ENCODE assay signal across 8 cellular contexts in genomic region chr16:72203401-72203800, GRCh38. TPM values are rescaled to one million over a fixed set of nuclear protein-coding genes. Genes with fewer than 3 reads are reported as not detected.
A peak's percentile ranks its signal among the peaks of the same experiment; 100 is the strongest.
DNase-seq lines count a peak whose midpoint lies in the region; ATAC-seq, FAIRE-seq and TF ChIP-seq lines count a peak whose summit lies in the region.

No MANE protein-coding gene starts in this region.

- no peaks in the 10 kb centered on the region for H3K36me3 Mint-ChIP-seq in stimulated activated memory B cell treated with anti-CD40 and anti-IgM and Interleukin-4, amounts not matched to agents 10 μg/mL and 1 μg/mL and 100 μg/mL, for 72 hours
- no peaks in the 10 kb centered on the region for H3K36me3 Mint-ChIP-seq in activated T-helper 1 cell treated with anti-CD3 and anti-CD28 coated beads, Interleukin-12 subunit alpha, Interleukin-12 subunit beta, Interleukin-2, Interleukin-4 antibody, amounts not matched to agents 30 ng/mL and 10 ng/mL and 1 ng/mL, durations not matched to agents 14 hours and 24 hours and 36 hours (ENCODE audit: low read depth)

- in situ Hi-C loops in HepG2 (cut with HindIII; ENCODE audit: extremely low pct_ligation_motif_present, low pct_unique_long_range_greater_than_20kb), result no loop called here

- H3K4me3 Mint-ChIP-seq in stimulated activated memory B cell treated with anti-CD40 and anti-IgM and Interleukin-4, amounts not matched to agents 10 μg/mL and 1 μg/mL and 100 μg/mL, for 72 hours, result peak overlapping the region; percentile 53
- no peak overlapping the region for H3K4me3 Mint-ChIP-seq in activated T-helper 1 cell treated with anti-CD3 and anti-CD28 coated beads, Interleukin-12 subunit alpha, Interleukin-12 subunit beta, Interleukin-2, Interleukin-4 antibody, amounts not matched to agents 30 ng/mL and 10 ng/mL and 1 ng/mL, durations not matched to agents 14 hours and 24 hours and 36 hours

- H3K27me3 Mint-ChIP-seq in stimulated activated memory B cell treated with anti-CD40 and anti-IgM and Interleukin-4, amounts not matched to agents 10 μg/mL and 1 μg/mL and 100 μg/mL, for 72 hours, result no peaks in the 10 kb centered on the region
- peaks cover 2% of the 10 kb centered on the region for H3K27me3 Mint-ChIP-seq in activated T-helper 1 cell treated with anti-CD3 and anti-CD28 coated beads, Interleukin-12 subunit alpha, Interleukin-12 subunit beta, Interleukin-2, Interleukin-4 antibody, amounts not matched to agents 30 ng/mL and 10 ng/mL and 1 ng/mL, durations not matched to agents 14 hours and 24 hours and 36 hours (ENCODE audit: insufficient read depth)

- CTCF ChIA-PET in HepG2 (lab: Yijun Ruan, JAX; ENCODE audit: low intra/inter-chr PET ratio, low total read pairs), result no interaction called here

- H3K9me3 Mint-ChIP-seq in stimulated activated memory B cell treated with anti-CD40 and anti-IgM and Interleukin-4, amounts not matched to agents 10 μg/mL and 1 μg/mL and 100 μg/mL, for 72 hours, result no peaks in the 10 kb centered on the region
- no peaks in the 10 kb centered on the region for H3K9me3 Mint-ChIP-seq in activated T-helper 1 cell treated with anti-CD3 and anti-CD28 coated beads, Interleukin-12 subunit alpha, Interleukin-12 subunit beta, Interleukin-2, Interleukin-4 antibody, amounts not matched to agents 30 ng/mL and 10 ng/mL and 1 ng/mL, durations not matched to agents 14 hours and 24 hours and 36 hours

- H3K36me3 ChIP-seq in liver (ENCODE audit: control insufficient read depth in 4 of 4, insufficient read depth in 3 of 4, low read depth in 1 of 4, low read length in 3 of 4) (no peaks in the 10 kb centered on the region), HepG2 (replicated peaks in 1 of 2; ENCODE audit: control insufficient read depth in 1 of 2, insufficient read depth in 2 of 2, low read length in 2 of 2) (no peaks in the 10 kb centered on the region)

- no peaks in the 10 kb centered on the region for H3K9me3 ChIP-seq in liver (ENCODE audit: control insufficient read depth in 4 of 4, low read length in 3 of 4)
- no peaks in the 10 kb centered on the region for H3K9me3 ChIP-seq in HepG2 (ENCODE audit: low read length)

- TF ChIP-seq EP300 in HepG2 (IDR thresholded peaks at IDR 0.05; ENCODE audit: low read depth in 2 of 2, low read length in 2 of 2) (no peak), HepG2 (CRISPR knock-in tag; IDR thresholded peaks at IDR 0.05; ENCODE audit: borderline replicate concordance) (no peak)

- H3K27ac Mint-ChIP-seq in stimulated activated memory B cell treated with anti-CD40 and anti-IgM and Interleukin-4, amounts not matched to agents 10 μg/mL and 1 μg/mL and 100 μg/mL, for 72 hours, result peak overlapping the region; percentile 89
- H3K27ac Mint-ChIP-seq in activated T-helper 1 cell treated with anti-CD3 and anti-CD28 coated beads, Interleukin-12 subunit alpha, Interleukin-12 subunit beta, Interleukin-2, Interleukin-4 antibody, amounts not matched to agents 30 ng/mL and 10 ng/mL and 1 ng/mL, durations not matched to agents 14 hours and 24 hours and 36 hours, result no peak overlapping the region

- TF ChIP-seq CTCF in liver (IDR thresholded peaks at IDR 0.05; ENCODE audit: low read depth, low read length, missing input control) (no peak), HepG2 (CRISPR knock-in tag; IDR thresholded peaks at IDR 0.05) (no peak)

- H3K27me3 ChIP-seq in liver (ENCODE audit: control insufficient read depth in 4 of 4, insufficient read depth in 4 of 4, low read length in 3 of 4) (no peaks in the 10 kb centered on the region), HepG2 (ENCODE audit: control insufficient read depth in 1 of 2, insufficient read depth in 2 of 2, low read length in 2 of 2) (no peaks in the 10 kb centered on the region)

- H3K27ac ChIP-seq in liver (ENCODE audit: low read depth in 1 of 2, low read length in 2 of 2) (peak overlapping the region; percentile 50 to 78), HepG2 (ENCODE audit: extremely low read length, insufficient read depth, low read length) (no peak overlapping the region)

- H3K9ac ChIP-seq in liver (ENCODE audit: low read depth in 1 of 2, low read length in 2 of 2) (no peak overlapping the region), HepG2 (ENCODE audit: insufficient read depth, low read depth, low read length) (no peak overlapping the region)

- no peak overlapping the region for H3K4me2 ChIP-seq in HepG2 (ENCODE audit: low read depth, low read length)

- intact Hi-C loops in HepG2 (cut with micrococcal nuclease; ENCODE audit: unreplicated experiment), result no loop called here
- intact Hi-C loops in activated T-helper 1 cell treated with anti-CD3 and anti-CD28 coated beads, Interleukin-12 subunit alpha, Interleukin-12 subunit beta, Interleukin-2, Interleukin-4 antibody, amounts not matched to agents 30 ng/mL and 10 ng/mL and 1 ng/mL, durations not matched to agents 14 hours and 24 hours and 36 hours (cut with micrococcal nuclease), result no loop called here

- H3K79me2 ChIP-seq in HepG2 (ENCODE audit: insufficient read depth, low read length), result no peaks in the 10 kb centered on the region

- ATAC-seq in HepG2, result no peak
- ATAC-seq in HG03045 (IDR thresholded peaks at IDR 0.05; ENCODE audit: unreplicated experiment), result peak; percentile 52
- peak; percentile 71 for ATAC-seq in SK-N-SH treated with all-trans-retinoic acid at 6 μM for 48 hours
- ATAC-seq in stimulated activated memory B cell treated with anti-CD40 and anti-IgM and Interleukin-4, amounts not matched to agents 10 μg/mL and 1 μg/mL and 100 μg/mL, for 72 hours, result peak; percentile 83

- FAIRE-seq in HepG2 (lab: Jason Lieb, UNC), result no peak

- peaks cover 0 to 2% (median 0%) of the 10 kb centered on the region in 4 donors for H3K4me1 ChIP-seq in liver (ENCODE audit: control insufficient read depth in 4 of 4, insufficient read depth in 4 of 4, low read length in 3 of 4)
- H3K4me1 ChIP-seq in HepG2 (ENCODE audit: insufficient read depth, low read length), result no peaks in the 10 kb centered on the region

- no peak overlapping the region for H2AFZ ChIP-seq in HepG2 (ENCODE audit: low read length)

- no TSS peak for BruUV-seq in HepG2 (replicated peaks; lab: Mats Ljungman, UMichigan)

- TF ChIP-seq POLR2A in HepG2 (IDR thresholded peaks at IDR 0.05; ENCODE audit: insufficient read depth in 1 of 2, low read depth in 2 of 2, low read length in 2 of 2), result no peak

- 60% methylated on average over 6 of the region's 6 CpGs for WGBS in liver
- WGBS in HepG2 (ENCODE audit: low lambda C conversion rate), result 83% methylated on average over 6 of the region's 6 CpGs

- no peak overlapping the region for H3K4me3 ChIP-seq in liver (ENCODE audit: low read depth in 1 of 3, low read length in 3 of 3)
- H3K4me3 ChIP-seq in HepG2 (replicated peaks in 1 of 3; ENCODE audit: insufficient read depth in 1 of 3, low read depth in 2 of 3, low read length in 3 of 3), result no peak overlapping the region

- TF ChIP-seq RAD21 in liver (IDR thresholded peaks at IDR 0.05) (no peak), HepG2 (CRISPR knock-in tag; IDR thresholded peaks at IDR 0.05) (no peak)

- DNase-seq in HepG2 (ENCODE audit: low spot score), result no peak
- DNase-seq in globus pallidus (ENCODE audit: low spot score), result peak; percentile 62
- DNase-seq in GM19240 (ENCODE audit: insufficient read length, low spot score), result no peak
- no peak for DNase-seq in activated T-helper 1 cell treated with anti-CD3 and anti-CD28 coated beads, Interleukin-12 subunit alpha, Interleukin-12 subunit beta, Interleukin-2, Interleukin-4 antibody, amounts not matched to agents 30 ng/mL and 10 ng/mL and 1 ng/mL, durations not matched to agents 14 hours and 24 hours and 36 hours (ENCODE audit: low spot score)

- no peaks in the 10 kb centered on the region for H4K20me1 ChIP-seq in HepG2 (ENCODE audit: insufficient read depth, low read length)

- peaks cover 20% of the 10 kb centered on the region for H3K4me1 Mint-ChIP-seq in stimulated activated memory B cell treated with anti-CD40 and anti-IgM and Interleukin-4, amounts not matched to agents 10 μg/mL and 1 μg/mL and 100 μg/mL, for 72 hours
- H3K4me1 Mint-ChIP-seq in activated T-helper 1 cell treated with anti-CD3 and anti-CD28 coated beads, Interleukin-12 subunit alpha, Interleukin-12 subunit beta, Interleukin-2, Interleukin-4 antibody, amounts not matched to agents 30 ng/mL and 10 ng/mL and 1 ng/mL, durations not matched to agents 14 hours and 24 hours and 36 hours (ENCODE audit: low read depth), result peaks cover 15% of the 10 kb centered on the region

- POLR2A ChIA-PET in HepG2 (lab: Yijun Ruan, JAX), result no interaction called here

TF ChIP-seq in liver, 16 proteins besides CTCF, POLR2A, EP300 and RAD21 (continues in another document):
- no peak for TF ChIP-seq HNF4A (conservative IDR thresholded peaks at IDR 0.05)

TF ChIP-seq in SK-N-SH treated with all-trans-retinoic acid at 6 μM for 48 hours, 23 proteins besides CTCF, POLR2A, EP300 and RAD21 (continues in another document):
- TF ChIP-seq GLIS3 (CRISPR knock-in tag; IDR thresholded peaks at IDR 0.05) (no peak), SNAI2 (CRISPR knock-in tag; IDR thresholded peaks at IDR 0.05) (no peak)

RNA-seq across cellular contexts. Expression of gene PMFBP1, which starts 31.4 kb away (rescaled TPM):
- 1 to 10 TPM in 1 of 2 donors, under 1 TPM in 1; 0.17 to 1.4 TPM for total RNA-seq in liver
- polyA plus RNA-seq in liver, result under 1 TPM; 0.06 to 0.42 TPM
- total RNA-seq in HepG2 (2016; rRNA removed; fragmentation: Illumina TruSeq; extraction: Trizol), result 2.4 and 3.8 TPM in 2 replicates
- total RNA-seq in HepG2 (2016; cell fraction: cytosol; rRNA removed; fragmentation: Illumina TruSeq; extraction: Trizol; ENCODE audit: low read depth), result 7.6 and 9.2 TPM in 2 replicates
- total RNA-seq in HepG2 (2016; cell fraction: insoluble cytoplasmic fraction; rRNA removed; fragmentation: Illumina TruSeq; extraction: Trizol), result 1.8 and 2.7 TPM in 2 replicates
- total RNA-seq in HepG2 (2016; cell fraction: membrane; rRNA removed; fragmentation: Illumina TruSeq; extraction: Trizol), result 4.4 and 4.7 TPM in 2 replicates
- total RNA-seq in HepG2 (2016; cell fraction: nucleus; rRNA removed; fragmentation: Illumina TruSeq; extraction: Trizol), result 6.5 and 8.7 TPM in 2 replicates
- 1.9 and 3.3 TPM in 2 replicates for polyA plus RNA-seq in HepG2 (2011; rRNA removed)
- 0.44 and 0.67 TPM in 2 replicates for polyA plus RNA-seq in HepG2 (2011; cell fraction: cytosol; rRNA removed)
- 9.4 and 12.6 TPM in 2 replicates for polyA plus RNA-seq in HepG2 (2011; cell fraction: nucleus; rRNA removed)
- polyA plus RNA-seq in HepG2 (2012), result 5.1 and 6.5 TPM in 2 replicates
- 0.15 and 0.28 TPM in 2 replicates for polyA plus RNA-seq in HepG2 (2016; cell fraction: cytosol; fragmentation: Illumina TruSeq; extraction: Trizol; ENCODE audit: low read depth)
- 1.2 and 1.4 TPM in 2 replicates for polyA plus RNA-seq in HepG2 (2016; cell fraction: insoluble cytoplasmic fraction; fragmentation: Illumina TruSeq; extraction: Trizol; ENCODE audit: low read depth)
- polyA plus RNA-seq in HepG2 (2016; cell fraction: membrane; fragmentation: Illumina TruSeq; extraction: Trizol; ENCODE audit: low read depth), result 0.42 and 0.77 TPM in 2 replicates
- polyA plus RNA-seq in HepG2 (2016; cell fraction: nucleus; fragmentation: Illumina TruSeq; extraction: Trizol; ENCODE audit: insufficient read depth, low read depth), result 13.9 and 15.2 TPM in 2 replicates
- polyA minus RNA-seq in HepG2 (2011; rRNA and poly(A)+ RNA removed; ENCODE audit: low replicate concordance), result 3.4 and 3.8 TPM in 2 replicates
- polyA minus RNA-seq in HepG2 (2011; cell fraction: cytosol; rRNA and poly(A)+ RNA removed), result 1.4 and 1.7 TPM in 2 replicates
- polyA minus RNA-seq in HepG2 (2011; cell fraction: nucleus; rRNA and poly(A)+ RNA removed), result 19.1 and 20.5 TPM in 2 replicates
- 0.12 and 0.39 TPM in 2 replicates for total RNA-seq in activated T-helper 1 cell treated with anti-CD3 and anti-CD28 coated beads, Interleukin-12 subunit alpha, Interleukin-12 subunit beta, Interleukin-2, Interleukin-4 antibody, amounts not matched to agents 30 ng/mL and 10 ng/mL and 1 ng/mL, durations not matched to agents 14 hours and 24 hours and 36 hours
